In genomic region chr7:88851220-88851619, GRCh38 we compare ENCODE assay signal across 43 cellular contexts. TPM values are rescaled to one million over a fixed set of nuclear protein-coding genes. Genes with fewer than 3 reads are reported as not detected.
"Had no signal": no experiment of that assay in that cellular context is flagged by ENCODE, and none has a peak within 500 bp of the region (broad histone marks: within the 10 kb centered on the region; RNA-seq: fewer than 3 reads in every experiment).

No MANE protein-coding gene starts in this region.

- H3K4me1 Mint-ChIP-seq: activated naive CD4-positive, alpha-beta T cell treated with anti-CD3 and anti-CD28 coated beads, Interleukin-2, amount 10 ng/mL, durations not matched to agents 7 days and 5 days; activated naive CD4-positive, alpha-beta T cell treated with anti-CD3 and anti-CD28 coated beads, Interleukin-2, amount 50 U/mL, for 24 hours; activated naive CD8-positive, alpha-beta T cell treated with anti-CD3 and anti-CD28 coated beads for 36 hours; activated naive CD8-positive, alpha-beta T cell treated with anti-CD3 and anti-CD28 coated beads, Interleukin-2, amount 10 ng/mL, durations not matched to agents 7 days and 5 days; activated naive CD8-positive, alpha-beta T cell treated with anti-CD3 and anti-CD28 coated beads, Interleukin-2, amount 50 U/mL, for 24 hours; activated T-helper 17 cell treated with anti-CD3 and anti-CD28 coated beads, Interleukin-2, amount 50 U/mL, for 72 hours; brain; central memory CD8-positive, alpha-beta T cell had no signal

- H3K27ac ChIP-seq: adrenal gland, ascending aorta, body of pancreas, brain microvascular endothelial cell, breast epithelium, cardiac muscle cell had no signal

- H3K9me3 ChIP-seq: adrenal gland, ascending aorta, body of pancreas had no signal

- H3K27me3 ChIP-seq: adrenal gland, ascending aorta, body of pancreas, brain microvascular endothelial cell, breast epithelium, cardiac muscle cell had no signal

- H3K36me3 Mint-ChIP-seq: activated naive CD4-positive, alpha-beta T cell treated with anti-CD3 and anti-CD28 coated beads, Interleukin-2, amount 10 ng/mL, durations not matched to agents 7 days and 5 days; activated naive CD4-positive, alpha-beta T cell treated with anti-CD3 and anti-CD28 coated beads, Interleukin-2, amount 50 U/mL, for 24 hours; activated naive CD4-positive, alpha-beta T cell treated with anti-CD3 and anti-CD28 coated beads, Interleukin-2, amount 50 U/mL, for 72 hours; activated naive CD8-positive, alpha-beta T cell; activated naive CD8-positive, alpha-beta T cell treated with anti-CD3 and anti-CD28 coated beads for 36 hours; activated naive CD8-positive, alpha-beta T cell treated with anti-CD3 and anti-CD28 coated beads, Interleukin-2, amount 10 ng/mL, durations not matched to agents 7 days and 5 days; brain had no signal

- DNase-seq: activated effector memory CD4-positive, alpha-beta T cell treated with anti-CD3 and anti-CD28 coated beads, Interleukin-2, amount 50 U/mL, for 16 hours; activated effector memory CD4-positive, alpha-beta T cell treated with Interleukin-2 at 50 U/mL for 16 hours; activated gamma-delta T cell; activated gamma-delta T cell treated with Interleukin-2 at 50 U/mL for 16 hours; activated naive CD4-positive, alpha-beta T cell; activated naive CD4-positive, alpha-beta T cell treated with anti-CD3 and anti-CD28 coated beads for 36 hours; activated naive CD4-positive, alpha-beta T cell treated with anti-CD3 and anti-CD28 coated beads, Interleukin-2, amount 10 ng/mL, durations not matched to agents 7 days and 5 days; activated naive CD4-positive, alpha-beta T cell treated with anti-CD3 and anti-CD28 coated beads, Interleukin-2, amount 50 U/mL, for 16 hours; activated naive CD4-positive, alpha-beta T cell treated with Interleukin-2 at 50 U/mL for 16 hours; activated naive CD8-positive, alpha-beta T cell treated with anti-CD3 and anti-CD28 coated beads for 36 hours; activated naive CD8-positive, alpha-beta T cell treated with anti-CD3 and anti-CD28 coated beads, Interleukin-2, amount 10 ng/mL, durations not matched to agents 7 days and 5 days; activated naive CD8-positive, alpha-beta T cell treated with anti-CD3 and anti-CD28 coated beads, Interleukin-2, amount 50 U/mL, for 24 hours; activated T-cell treated with anti-CD3 and anti-CD28 coated beads, Interleukin-2, amount 50 U/mL, for 1 hour; activated T-cell treated with anti-CD3 and anti-CD28 coated beads, Interleukin-2, amount 50 U/mL, for 24 hours; activated T-cell treated with anti-CD3 and anti-CD28 coated beads, Interleukin-2, amount 50 U/mL, for 4 hours; activated T-cell treated with anti-CD3 and anti-CD28 coated beads, Interleukin-2, amount 50 U/mL, for 48 hours; activated T-cell treated with anti-CD3 and anti-CD28 coated beads, Interleukin-2, amount 50 U/mL, for 72 hours; adrenal gland; amniotic stem cell; amygdala; anterior cingulate cortex; aorta; body of pancreas; brain microvascular endothelial cell; caudate nucleus; central memory CD4-positive, alpha-beta T cell; cerebellar nuclear complex had no signal

- H3K36me3 ChIP-seq: adrenal gland, ascending aorta, brain microvascular endothelial cell, breast epithelium, cardiac muscle cell had no signal

- ATAC-seq: activated naive CD4-positive, alpha-beta T cell treated with anti-CD3 and anti-CD28 coated beads, Interleukin-2, amount 50 U/mL, for 72 hours; activated naive CD8-positive, alpha-beta T cell treated with anti-CD3 and anti-CD28 coated beads, Interleukin-2, amount 50 U/mL, for 24 hours; activated T-cell treated with anti-CD3 and anti-CD28 coated beads, Interleukin-2, amount 50 U/mL, for 4 hours; activated T-cell treated with anti-CD3 and anti-CD28 coated beads, Interleukin-2, amount 50 U/mL, for 72 hours; activated T-helper 17 cell treated with anti-CD3 and anti-CD28 coated beads, Interleukin-2, amount 50 U/mL, for 72 hours; body of pancreas had no signal

- FAIRE-seq: astrocyte, bronchial epithelial cell had no signal

- H3K9me3 Mint-ChIP-seq: activated naive CD4-positive, alpha-beta T cell treated with anti-CD3 and anti-CD28 coated beads for 36 hours; activated naive CD4-positive, alpha-beta T cell treated with anti-CD3 and anti-CD28 coated beads, Interleukin-2, amount 10 ng/mL, durations not matched to agents 7 days and 5 days; activated naive CD8-positive, alpha-beta T cell treated with anti-CD3 and anti-CD28 coated beads, Interleukin-2, amount 10 ng/mL, durations not matched to agents 7 days and 5 days; activated naive CD8-positive, alpha-beta T cell treated with anti-CD3 and anti-CD28 coated beads, Interleukin-2, amount 50 U/mL, for 24 hours; activated T-cell treated with anti-CD3 and anti-CD28 coated beads, Interleukin-2, amount 50 U/mL, for 4 hours; activated T-helper 1 cell treated with anti-CD3 and anti-CD28 coated beads, Interleukin-12 subunit alpha, Interleukin-12 subunit beta, Interleukin-2, Interleukin-4 antibody, amounts not matched to agents 30 ng/mL and 10 ng/mL and 1 ng/mL, durations not matched to agents 14 hours and 24 hours and 36 hours; activated T-helper 2 cell treated with anti-CD3 and anti-CD28 coated beads, Interferon-gamma antibody, Interleukin-2, Interleukin-4, amounts not matched to agents 10 μg/mL and 5 μg/mL and 100 μg/mL, durations not matched to agents 14 hours and 24 hours and 36 hours had no signal

- H3K4me1 ChIP-seq: adrenal gland, ascending aorta, body of pancreas, breast epithelium had no signal

- H3K27ac Mint-ChIP-seq: activated naive CD4-positive, alpha-beta T cell treated with anti-CD3 and anti-CD28 coated beads for 36 hours; activated naive CD4-positive, alpha-beta T cell treated with anti-CD3 and anti-CD28 coated beads, Interleukin-2, amount 10 ng/mL, durations not matched to agents 7 days and 5 days; activated naive CD4-positive, alpha-beta T cell treated with anti-CD3 and anti-CD28 coated beads, Interleukin-2, amount 50 U/mL, for 24 hours; activated naive CD4-positive, alpha-beta T cell treated with anti-CD3 and anti-CD28 coated beads, Interleukin-2, amount 50 U/mL, for 72 hours; activated naive CD8-positive, alpha-beta T cell; activated naive CD8-positive, alpha-beta T cell treated with anti-CD3 and anti-CD28 coated beads for 36 hours; activated naive CD8-positive, alpha-beta T cell treated with anti-CD3 and anti-CD28 coated beads, Interleukin-2, amount 10 ng/mL, durations not matched to agents 7 days and 5 days; activated naive CD8-positive, alpha-beta T cell treated with anti-CD3 and anti-CD28 coated beads, Interleukin-2, amount 50 U/mL, for 24 hours; activated T-cell treated with anti-CD3 and anti-CD28 coated beads, Interleukin-2, amount 50 U/mL, for 24 hours; activated T-cell treated with anti-CD3 and anti-CD28 coated beads, Interleukin-2, amount 50 U/mL, for 72 hours; activated T-helper 1 cell treated with anti-CD3 and anti-CD28 coated beads, Interleukin-12 subunit alpha, Interleukin-12 subunit beta, Interleukin-2, Interleukin-4 antibody, amounts not matched to agents 30 ng/mL and 10 ng/mL and 1 ng/mL, durations not matched to agents 14 hours and 24 hours and 36 hours; activated T-helper 17 cell treated with anti-CD3 and anti-CD28 coated beads, Interleukin-2, amount 50 U/mL, for 72 hours; activated T-helper 2 cell treated with anti-CD3 and anti-CD28 coated beads, Interferon-gamma antibody, Interleukin-2, Interleukin-4, amounts not matched to agents 10 μg/mL and 5 μg/mL and 100 μg/mL, durations not matched to agents 14 hours and 24 hours and 36 hours; brain had no signal

- H3K27me3 Mint-ChIP-seq: activated naive CD4-positive, alpha-beta T cell treated with anti-CD3 and anti-CD28 coated beads, Interleukin-2, amount 10 ng/mL, durations not matched to agents 7 days and 5 days; activated naive CD4-positive, alpha-beta T cell treated with anti-CD3 and anti-CD28 coated beads, Interleukin-2, amount 50 U/mL, for 24 hours; activated naive CD8-positive, alpha-beta T cell treated with anti-CD3 and anti-CD28 coated beads for 36 hours; activated naive CD8-positive, alpha-beta T cell treated with anti-CD3 and anti-CD28 coated beads, Interleukin-2, amount 10 ng/mL, durations not matched to agents 7 days and 5 days; activated naive CD8-positive, alpha-beta T cell treated with anti-CD3 and anti-CD28 coated beads, Interleukin-2, amount 50 U/mL, for 24 hours; activated T-cell treated with anti-CD3 and anti-CD28 coated beads, Interleukin-2, amount 50 U/mL, for 24 hours; activated T-helper 17 cell treated with anti-CD3 and anti-CD28 coated beads, Interleukin-2, amount 50 U/mL, for 72 hours; central memory CD8-positive, alpha-beta T cell had no signal

- H3K4me3 Mint-ChIP-seq: activated naive CD4-positive, alpha-beta T cell treated with anti-CD3 and anti-CD28 coated beads for 36 hours; activated naive CD4-positive, alpha-beta T cell treated with anti-CD3 and anti-CD28 coated beads, Interleukin-2, amount 10 ng/mL, durations not matched to agents 7 days and 5 days; activated naive CD4-positive, alpha-beta T cell treated with anti-CD3 and anti-CD28 coated beads, Interleukin-2, amount 50 U/mL, for 24 hours; activated naive CD8-positive, alpha-beta T cell; activated naive CD8-positive, alpha-beta T cell treated with anti-CD3 and anti-CD28 coated beads for 36 hours; activated naive CD8-positive, alpha-beta T cell treated with anti-CD3 and anti-CD28 coated beads, Interleukin-2, amount 10 ng/mL, durations not matched to agents 7 days and 5 days; activated naive CD8-positive, alpha-beta T cell treated with anti-CD3 and anti-CD28 coated beads, Interleukin-2, amount 50 U/mL, for 24 hours; activated T-cell treated with anti-CD3 and anti-CD28 coated beads, Interleukin-2, amount 50 U/mL, for 24 hours; activated T-cell treated with anti-CD3 and anti-CD28 coated beads, Interleukin-2, amount 50 U/mL, for 4 hours; activated T-cell treated with anti-CD3 and anti-CD28 coated beads, Interleukin-2, amount 50 U/mL, for 72 hours; activated T-helper 1 cell treated with anti-CD3 and anti-CD28 coated beads, Interleukin-12 subunit alpha, Interleukin-12 subunit beta, Interleukin-2, Interleukin-4 antibody, amounts not matched to agents 30 ng/mL and 10 ng/mL and 1 ng/mL, durations not matched to agents 14 hours and 24 hours and 36 hours; activated T-helper 17 cell treated with anti-CD3 and anti-CD28 coated beads, Interleukin-2, amount 50 U/mL, for 72 hours; brain; central memory CD8-positive, alpha-beta T cell had no signal

- H3K4me3 ChIP-seq: adrenal gland, ascending aorta, body of pancreas, breast epithelium, cardiac muscle cell had no signal

RNA-seq across cellular contexts. Expression of gene TEX47, which starts 55.7 kb away (rescaled TPM):
- total RNA-seq: activated naive CD4-positive, alpha-beta T cell treated with anti-CD3 and anti-CD28 coated beads for 36 hours; activated naive CD4-positive, alpha-beta T cell treated with anti-CD3 and anti-CD28 coated beads, Interleukin-2, amount 50 U/mL, for 72 hours; activated naive CD8-positive, alpha-beta T cell treated with anti-CD3 and anti-CD28 coated beads for 36 hours; activated naive CD8-positive, alpha-beta T cell treated with anti-CD3 and anti-CD28 coated beads, Interleukin-2, amount 10 ng/mL, durations not matched to agents 7 days and 5 days; activated T-cell treated with anti-CD3 and anti-CD28 coated beads, Interleukin-2, amount 50 U/mL, for 4 hours; activated T-cell treated with anti-CD3 and anti-CD28 coated beads, Interleukin-2, amount 50 U/mL, for 72 hours; activated T-helper 1 cell treated with anti-CD3 and anti-CD28 coated beads, Interleukin-12 subunit alpha, Interleukin-12 subunit beta, Interleukin-2, Interleukin-4 antibody, amounts not matched to agents 30 ng/mL and 10 ng/mL and 1 ng/mL, durations not matched to agents 14 hours and 24 hours and 36 hours; activated T-helper 17 cell treated with anti-CD3 and anti-CD28 coated beads, Interleukin-2, amount 50 U/mL, for 72 hours; activated T-helper 2 cell treated with anti-CD3 and anti-CD28 coated beads, Interferon-gamma antibody, Interleukin-2, Interleukin-4, amounts not matched to agents 10 μg/mL and 5 μg/mL and 100 μg/mL, durations not matched to agents 14 hours and 24 hours and 36 hours; adrenal gland; aorta; ascending aorta; astrocyte; body of pancreas; breast epithelium; bronchial epithelial cell; cardiac muscle cell; cerebellum; chondrocyte had no signal
- polyA plus RNA-seq: adipose tissue, adrenal gland, aorta, cardiac muscle cell had no signal
